ENCODE assay signal across 27 cellular contexts in genomic region chr16:79966226-79966625, GRCh38.
DNase-seq lines count a peak whose midpoint lies in the region; ATAC-seq, FAIRE-seq and TF ChIP-seq lines count a peak whose summit lies in the region.
"Had no signal": no experiment of that assay in that cellular context is flagged by ENCODE, and none has a peak within 500 bp of the region (broad histone marks: within the 10 kb centered on the region; RNA-seq: fewer than 3 reads in every experiment).

No MANE protein-coding gene starts in this region.

- H3K9me3 Mint-ChIP-seq in stimulated activated naive B cell treated with anti-CD40 and anti-IgM and Interleukin-4, amounts not matched to agents 10 μg/mL and 1 μg/mL and 100 μg/mL, for 72 hours, result no peaks in the 10 kb centered on the region
- H3K9me3 Mint-ChIP-seq in activated CD8-positive, alpha-beta memory T cell treated with anti-CD3 and anti-CD28 coated beads, Interleukin-2, amount 10 ng/mL, durations not matched to agents 7 days and 5 days (ENCODE audit: low read depth), result peaks cover under 1% of the 10 kb centered on the region

- H3K27ac ChIP-seq in breast epithelium, result no peak overlapping the region
- H3K27ac ChIP-seq: A549 had no signal

- no peaks in the 10 kb centered on the region for H3K27me3 ChIP-seq in breast epithelium

- no peaks in the 10 kb centered on the region for H3K4me1 Mint-ChIP-seq in stimulated activated naive B cell treated with anti-CD40 and anti-IgM and Interleukin-4, amounts not matched to agents 10 μg/mL and 1 μg/mL and 100 μg/mL, for 72 hours
- no peaks in the 10 kb centered on the region for H3K4me1 Mint-ChIP-seq in activated CD8-positive, alpha-beta memory T cell treated with anti-CD3 and anti-CD28 coated beads, Interleukin-2, amount 10 ng/mL, durations not matched to agents 7 days and 5 days
- H3K4me1 Mint-ChIP-seq: B cell; CD4-positive, alpha-beta memory T cell; CD4-positive, CD25-positive, alpha-beta regulatory T cell; CD8-positive, alpha-beta memory T cell had no signal

- CTCF ChIA-PET in activated CD8-positive, alpha-beta memory T cell treated with anti-CD3 and anti-CD28 coated beads, Interleukin-2, amount 10 ng/mL, durations not matched to agents 7 days and 5 days (lab: Charles Lee), result no interaction called here

- DNase-seq in HTR-8/SVneo (ENCODE audit: insufficient read length, low spot score), result no peak
- DNase-seq in dermis microvascular lymphatic vessel endothelial cell (ENCODE audit: low read depth in 2 of 2), result peak; percentile 55 to 80
- DNase-seq in stimulated activated naive B cell treated with anti-CD40 and anti-IgM and Interleukin-4, amounts not matched to agents 10 μg/mL and 1 μg/mL and 100 μg/mL, for 72 hours, result no peak
- no peak for DNase-seq in activated CD8-positive, alpha-beta memory T cell treated with anti-CD3 and anti-CD28 coated beads, Interleukin-2, amount 10 ng/mL, durations not matched to agents 7 days and 5 days
- DNase-seq in breast epithelium (ENCODE audit: low spot score in 2 of 2), result no peak
- no peak for DNase-seq in SIG-M5 (lab: John Stamatoyannopoulos, UW)
- no peak for DNase-seq in anterior cingulate cortex (lab: John Stamatoyannopoulos, UW)
- DNase-seq: 8988T; AML-193; C1 segment of cervical spinal cord; CD4-positive, alpha-beta memory T cell; CD4-positive, CD25-positive, alpha-beta regulatory T cell; CD8-positive, alpha-beta memory T cell; COR-L47; DMS 273 treated with DMSO at 0.1 percent for 48 hours; DMS153; DMS53; DMS79; DND-41; EL; GDM1 had no signal

- peak overlapping the region; percentile 42 for H3K27ac Mint-ChIP-seq in stimulated activated naive B cell treated with anti-CD40 and anti-IgM and Interleukin-4, amounts not matched to agents 10 μg/mL and 1 μg/mL and 100 μg/mL, for 72 hours
- no peak overlapping the region for H3K27ac Mint-ChIP-seq in activated CD8-positive, alpha-beta memory T cell treated with anti-CD3 and anti-CD28 coated beads, Interleukin-2, amount 10 ng/mL, durations not matched to agents 7 days and 5 days
- H3K27ac Mint-ChIP-seq: B cell; CD14-positive monocyte; CD4-positive, alpha-beta memory T cell; CD4-positive, CD25-positive, alpha-beta regulatory T cell; CD8-positive, alpha-beta memory T cell had no signal

- no peaks in the 10 kb centered on the region for H3K4me1 ChIP-seq in breast epithelium

- no peak for TF ChIP-seq CTCF in breast epithelium (IDR thresholded peaks at IDR 0.05)

- TF ChIP-seq POLR2A in breast epithelium (IDR thresholded peaks at IDR 0.05), result no peak

- no peaks in the 10 kb centered on the region for H3K27me3 Mint-ChIP-seq in stimulated activated naive B cell treated with anti-CD40 and anti-IgM and Interleukin-4, amounts not matched to agents 10 μg/mL and 1 μg/mL and 100 μg/mL, for 72 hours
- H3K27me3 Mint-ChIP-seq in activated CD8-positive, alpha-beta memory T cell treated with anti-CD3 and anti-CD28 coated beads, Interleukin-2, amount 10 ng/mL, durations not matched to agents 7 days and 5 days, result peaks cover 4% of the 10 kb centered on the region

- peak; percentile 13 for FAIRE-seq in HTR-8/SVneo (lab: Jason Lieb, UNC)
- FAIRE-seq: A549, GM12878, GM12892, GM18507 had no signal

- intact Hi-C loops in breast epithelium (cut with DNase I; ENCODE audit: low total_unique reads), result no loop called here

- H3K4me3 ChIP-seq in breast epithelium, result no peak overlapping the region
- H3K4me3 ChIP-seq: A549, GM12878 had no signal

- H3K4me3 Mint-ChIP-seq in stimulated activated naive B cell treated with anti-CD40 and anti-IgM and Interleukin-4, amounts not matched to agents 10 μg/mL and 1 μg/mL and 100 μg/mL, for 72 hours, result no peak overlapping the region
- no peak overlapping the region for H3K4me3 Mint-ChIP-seq in activated CD8-positive, alpha-beta memory T cell treated with anti-CD3 and anti-CD28 coated beads, Interleukin-2, amount 10 ng/mL, durations not matched to agents 7 days and 5 days
- H3K4me3 Mint-ChIP-seq: B cell; CD14-positive monocyte; CD4-positive, alpha-beta memory T cell; CD4-positive, CD25-positive, alpha-beta regulatory T cell; CD8-positive, alpha-beta memory T cell had no signal

- ATAC-seq in stimulated activated naive B cell treated with anti-CD40 and anti-IgM and Interleukin-4, amounts not matched to agents 10 μg/mL and 1 μg/mL and 100 μg/mL, for 72 hours (replicated peaks), result no peak
- no peak for ATAC-seq in activated CD8-positive, alpha-beta memory T cell treated with anti-CD3 and anti-CD28 coated beads, Interleukin-2, amount 10 ng/mL, durations not matched to agents 7 days and 5 days
- ATAC-seq: A549, GM12878 had no signal

- no peaks in the 10 kb centered on the region for H3K36me3 Mint-ChIP-seq in stimulated activated naive B cell treated with anti-CD40 and anti-IgM and Interleukin-4, amounts not matched to agents 10 μg/mL and 1 μg/mL and 100 μg/mL, for 72 hours
- no peaks in the 10 kb centered on the region for H3K36me3 Mint-ChIP-seq in activated CD8-positive, alpha-beta memory T cell treated with anti-CD3 and anti-CD28 coated beads, Interleukin-2, amount 10 ng/mL, durations not matched to agents 7 days and 5 days
- H3K36me3 Mint-ChIP-seq: CD14-positive monocyte; CD4-positive, alpha-beta memory T cell; CD4-positive, CD25-positive, alpha-beta regulatory T cell; CD8-positive, alpha-beta memory T cell had no signal

- no peaks in the 10 kb centered on the region for H3K9me3 ChIP-seq in breast epithelium

- no peaks in the 10 kb centered on the region for H3K36me3 ChIP-seq in breast epithelium

Comparison
In these comparisons a context has a peak if more than half of its experiments do, and no peak if none do; other contexts are left out.
1. DNase-seq: peak in dermis microvascular lymphatic vessel endothelial cell (2 of 2); none in HTR-8/SVneo (single experiment), stimulated activated naive B cell treated with anti-CD40 and anti-IgM and Interleukin-4, amounts not matched to agents 10 μg/mL and 1 μg/mL and 100 μg/mL, for 72 hours (single experiment), activated CD8-positive, alpha-beta memory T cell treated with anti-CD3 and anti-CD28 coated beads, Interleukin-2, amount 10 ng/mL, durations not matched to agents 7 days and 5 days (single experiment), breast epithelium (0 of 2), SIG-M5 (single experiment) and anterior cingulate cortex (0 of 58).